Comparison of ENCODE assay signal across 12 cellular contexts in the genomic region with DNA sequence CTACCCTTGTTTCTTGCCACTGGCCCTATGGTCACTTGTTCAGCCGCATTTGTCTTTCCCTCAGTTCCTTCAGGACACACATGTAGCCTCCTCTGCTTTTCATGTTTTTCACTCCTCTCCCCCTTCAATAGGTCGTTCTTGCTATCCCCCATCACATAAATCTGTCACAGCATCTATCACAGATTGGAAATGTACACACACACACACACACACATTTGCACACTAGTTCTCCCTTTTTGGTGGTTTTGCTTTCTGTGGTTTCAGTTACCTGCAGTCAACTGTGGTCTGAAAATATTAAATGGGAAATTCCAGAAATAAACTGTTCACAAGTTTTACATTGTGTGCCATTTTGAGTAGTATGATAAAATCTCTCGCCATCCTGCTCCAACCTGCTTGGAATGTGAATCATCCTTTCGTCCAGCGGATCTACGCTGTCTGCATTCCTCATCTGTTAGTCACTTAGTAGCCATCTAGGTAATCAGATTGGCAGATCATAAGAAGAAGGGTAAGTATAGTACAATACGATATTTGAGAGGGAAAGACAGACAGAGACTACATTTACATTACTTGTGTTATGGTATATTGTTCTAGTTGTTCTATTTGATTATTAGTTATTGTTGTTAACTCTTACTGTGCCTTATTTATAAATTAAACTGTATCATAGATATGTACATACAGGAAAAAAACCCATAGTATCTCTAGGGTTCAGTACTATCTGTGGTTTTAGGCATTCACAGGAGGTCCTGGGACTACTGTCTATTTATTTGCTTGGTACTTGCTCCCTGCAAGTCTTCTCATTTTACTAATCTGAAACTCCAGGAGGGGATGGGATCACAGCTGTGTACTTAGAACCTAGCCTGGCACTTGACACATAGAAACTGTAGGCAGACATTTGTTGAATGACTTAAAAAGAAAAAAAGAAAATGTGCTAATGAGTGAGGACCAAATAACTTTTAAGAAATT.
A peak's percentile ranks its signal among the peaks of the same experiment; 100 is the strongest.
DNase-seq lines count a peak whose midpoint lies in the region; ATAC-seq, FAIRE-seq and TF ChIP-seq lines count a peak whose summit lies in the region.
"Had no signal": no experiment of that assay in that cellular context is flagged by ENCODE, and none has a peak within 500 bp of the region (broad histone marks: within the 10 kb centered on the region; RNA-seq: fewer than 3 reads in every experiment).

No MANE protein-coding gene starts in this region.

- no peaks in the 10 kb centered on the region for H3K36me3 ChIP-seq in bronchial epithelial cell (ENCODE audit: control insufficient read depth, insufficient read depth, low read length)
- H3K36me3 ChIP-seq: heart left ventricle, upper lobe of right lung had no signal

- FAIRE-seq in bronchial epithelial cell (lab: Jason Lieb, UNC), result no peak

- ATAC-seq in omental fat pad (ENCODE audit: low FRiP score), result peak; percentile 72
- ATAC-seq: heart left ventricle, natural killer cell, upper lobe of right lung had no signal

- DNase-seq in EL (peak; percentile 94), LHCN-M2 (ENCODE audit: low read depth) (peak; percentile 83), bronchial epithelial cell (ENCODE audit: low read depth) (peak; percentile 99), omental fat pad (ENCODE audit: low spot score) (no peak), MV-4-11 (lab: John Stamatoyannopoulos, UW) (no peak), NCI-H2107 treated with DMSO at 0.1 percent for 48 hours (lab: John Stamatoyannopoulos, UW; ENCODE audit: unreplicated experiment) (no peak), Kasumi-1 (lab: John Stamatoyannopoulos, UW) (no peak)
- no peak for DNase-seq in stimulated activated CD4-positive, alpha-beta T cell treated with anti-CD3 and anti-CD28 coated beads, Interleukin-4, amount 100 ng/mL, for 24 hours
- DNase-seq: activated CD4-positive, alpha-beta T cell treated with anti-CD3 and anti-CD28 coated beads, Interleukin-2, amount 50 U/mL, for 4 hours; heart left ventricle; natural killer cell; upper lobe of right lung had no signal

- H3K27me3 ChIP-seq in bronchial epithelial cell (ENCODE audit: control insufficient read depth, insufficient read depth, low read length), result no peaks in the 10 kb centered on the region
- H3K27me3 ChIP-seq: heart left ventricle, upper lobe of right lung had no signal

- TF ChIP-seq CTCF in bronchial epithelial cell (IDR thresholded peaks at IDR 0.05; ENCODE audit: insufficient read depth, low read length, severe bottlenecking), result no peak
- no peak for TF ChIP-seq CTCF in omental fat pad (IDR thresholded peaks at IDR 0.05)

- H3K4me3 ChIP-seq in bronchial epithelial cell (ENCODE audit: low read depth, low read length), result peak overlapping the region; percentile 5
- H3K4me3 ChIP-seq: heart left ventricle, upper lobe of right lung had no signal

Comparison
In these comparisons a context has a peak if more than half of its experiments do, and no peak if none do; other contexts are left out.
1. DNase-seq: peak in EL (single experiment), LHCN-M2 (single experiment) and bronchial epithelial cell (single experiment); none in omental fat pad (single experiment), MV-4-11 (single experiment), stimulated activated CD4-positive, alpha-beta T cell treated with anti-CD3 and anti-CD28 coated beads, Interleukin-4, amount 100 ng/mL, for 24 hours (single experiment), NCI-H2107 treated with DMSO at 0.1 percent for 48 hours (single experiment) and Kasumi-1 (0 of 2).